ENCODE assay signal across 9 cellular contexts in genomic region chrX:106484233-106484632, GRCh38.
A peak's percentile ranks its signal among the peaks of the same experiment; 100 is the strongest.
DNase-seq lines count a peak whose midpoint lies in the region; ATAC-seq, FAIRE-seq and TF ChIP-seq lines count a peak whose summit lies in the region.
"Had no signal": no experiment of that assay in that cellular context is flagged by ENCODE, and none has a peak within 500 bp of the region (broad histone marks: within the 10 kb centered on the region; RNA-seq: fewer than 3 reads in every experiment).

No MANE protein-coding gene starts in this region.

- FAIRE-seq in A549 (lab: Jason Lieb, UNC) = peak; percentile 7

- no peak for TF ChIP-seq CTCF in A549 (IDR thresholded peaks at IDR 0.05)
- TF ChIP-seq CTCF in adrenal gland (IDR thresholded peaks at IDR 0.05) = no peak
- TF ChIP-seq CTCF in nephron progenitor cell (IDR thresholded peaks at IDR 0.05) = no peak

- WGBS in A549 (ENCODE audit: missing lambda C conversion rate) = 34% methylated on average over 5 of the region's 5 CpGs
- WGBS in adrenal gland, 4 donors = 38 to 50% (median 46%) methylated on average over 5 of the region's 5 CpGs

- POLR2A ChIA-PET in A549 (lab: Yijun Ruan, JAX) = no interaction called here
- POLR2A ChIA-PET in activated CD4-positive, alpha-beta memory T cell treated with anti-CD3 and anti-CD28 coated beads, Interleukin-2, amount 10 ng/mL, durations not matched to agents 7 days and 5 days (lab: Charles Lee) = interaction anchor here (1.7 kb wide), 1 partner anchor 128 kb away, joined by 9 read pairs; the partner anchor contains the start of gene RADX

- H3K9me3 ChIP-seq in A549 (no peaks in the 10 kb centered on the region), adrenal gland (replicated peaks in 1 of 3) (no peaks in the 10 kb centered on the region)

- H3K4me1 ChIP-seq in A549 (no peaks in the 10 kb centered on the region), adrenal gland (replicated peaks in 1 of 2) (no peaks in the 10 kb centered on the region)

- CTCF ChIA-PET in A549 (lab: Yijun Ruan, JAX) = interaction anchor here (0.6 kb wide), 1 partner anchor 12 kb away, joined by 3 read pairs; no protein-coding TSS in a partner anchor
- CTCF ChIA-PET in activated CD4-positive, alpha-beta memory T cell treated with anti-CD3 and anti-CD28 coated beads, Interleukin-2, amount 10 ng/mL, durations not matched to agents 7 days and 5 days (lab: Charles Lee) = no interaction called here

- 0 out of 3 replicates have a peak overlapping the region, but pooled peaks have one; percentile 7 for H3K4me2 ChIP-seq in A549

- H3K4me3 Mint-ChIP-seq in activated CD4-positive, alpha-beta memory T cell treated with anti-CD3 and anti-CD28 coated beads, Interleukin-2, amount 10 ng/mL, durations not matched to agents 7 days and 5 days = peak overlapping the region; percentile 57
- H3K4me3 Mint-ChIP-seq in nephron progenitor cell = no peak overlapping the region

- no peaks in the 10 kb centered on the region for H3K27me3 Mint-ChIP-seq in activated CD4-positive, alpha-beta memory T cell treated with anti-CD3 and anti-CD28 coated beads, Interleukin-2, amount 10 ng/mL, durations not matched to agents 7 days and 5 days
- H3K27me3 Mint-ChIP-seq in nephron progenitor cell (ENCODE audit: low read depth, poor library complexity) = no peaks in the 10 kb centered on the region

- H3K4me3 ChIP-seq in A549 (no peak overlapping the region), adrenal gland (peak overlapping the region in 1 of 4 donors; percentile 10)

- H3K36me3 ChIP-seq in adrenal gland (replicated peaks in 1 of 2) = no peaks in the 10 kb centered on the region

- ATAC-seq in A549 (no peak), GM18907 (IDR thresholded peaks at IDR 0.05; ENCODE audit: unreplicated experiment) (peak; percentile 99), HG02973 (IDR thresholded peaks at IDR 0.05; ENCODE audit: unreplicated experiment) (peak; percentile 98)

- TF ChIP-seq EP300 in A549 (IDR thresholded peaks at IDR 0.05) = no peak

- H3K27ac ChIP-seq in A549 (no peak overlapping the region), substantia nigra (ENCODE audit: low read depth, low read length, poor library complexity, severe bottlenecking) (no peak overlapping the region), adrenal gland (peak overlapping the region in 2 of 5 donors; percentile 22 to 31)

- DNase-seq in A549 (ENCODE audit: low read depth in 1 of 2, low spot score in 1 of 2) (no peak), substantia nigra (lab: John Stamatoyannopoulos, UW) (no peak), adrenal gland (no peak), nephron progenitor cell (no peak), AG20443 (ENCODE audit: low spot score) (no peak)
- DNase-seq in activated CD4-positive, alpha-beta memory T cell treated with anti-CD3 and anti-CD28 coated beads, Interleukin-2, amount 10 ng/mL, durations not matched to agents 7 days and 5 days = peak; percentile 20
- DNase-seq: NCI-H82 had no signal

- TF ChIP-seq POLR2A in A549 (IDR thresholded peaks at IDR 0.05; ENCODE audit: low read length) (no peak), adrenal gland (IDR thresholded peaks at IDR 0.05) (no peak)

- no peaks in the 10 kb centered on the region for H3K9me3 Mint-ChIP-seq in activated CD4-positive, alpha-beta memory T cell treated with anti-CD3 and anti-CD28 coated beads, Interleukin-2, amount 10 ng/mL, durations not matched to agents 7 days and 5 days
- peaks cover 13% of the 10 kb centered on the region for H3K9me3 Mint-ChIP-seq in nephron progenitor cell

- no peak for TF ChIP-seq RAD21 in A549 (conservative IDR thresholded peaks at IDR 0.05 in 1 of 2, IDR thresholded peaks at IDR 0.05 in 1 of 2)

- peak overlapping the region; percentile 88 for H3K27ac Mint-ChIP-seq in activated CD4-positive, alpha-beta memory T cell treated with anti-CD3 and anti-CD28 coated beads, Interleukin-2, amount 10 ng/mL, durations not matched to agents 7 days and 5 days
- no peak overlapping the region for H3K27ac Mint-ChIP-seq in nephron progenitor cell

- no peaks in the 10 kb centered on the region for H3K27me3 ChIP-seq in adrenal gland

- H3K4me1 Mint-ChIP-seq in activated CD4-positive, alpha-beta memory T cell treated with anti-CD3 and anti-CD28 coated beads, Interleukin-2, amount 10 ng/mL, durations not matched to agents 7 days and 5 days = peaks cover 23% of the 10 kb centered on the region
- H3K4me1 Mint-ChIP-seq in nephron progenitor cell = no peaks in the 10 kb centered on the region

- intact Hi-C loops in adrenal gland (cut with DNase I) = no loop called here

- no peaks in the 10 kb centered on the region for H3K36me3 Mint-ChIP-seq in activated CD4-positive, alpha-beta memory T cell treated with anti-CD3 and anti-CD28 coated beads, Interleukin-2, amount 10 ng/mL, durations not matched to agents 7 days and 5 days (ENCODE audit: low read depth)
- no peaks in the 10 kb centered on the region for H3K36me3 Mint-ChIP-seq in nephron progenitor cell (ENCODE audit: low read depth)

TF ChIP-seq in A549, 52 proteins besides CTCF, POLR2A, EP300 and RAD21:
- no peak for TF ChIP-seq MAZ (IDR thresholded peaks at IDR 0.05; ENCODE audit: borderline replicate concordance, low read depth, low read length)
- no peak for TF ChIP-seq FOXS1 (CRISPR knock-in tag; IDR thresholded peaks at IDR 0.05)
- TF ChIP-seq TP53 (CRISPR knock-in tag; IDR thresholded peaks at IDR 0.05) = no peak
- TF ChIP-seq, protein P1, sequence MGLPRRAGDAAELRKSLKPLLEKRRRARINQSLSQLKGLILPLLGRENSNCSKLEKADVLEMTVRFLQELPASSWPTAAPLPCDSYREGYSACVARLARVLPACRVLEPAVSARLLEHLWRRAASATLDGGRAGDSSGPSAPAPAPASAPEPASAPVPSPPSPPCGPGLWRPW (IDR thresholded peaks at IDR 0.05) = no peak
- TF ChIP-seq EHF (CRISPR knock-in tag; IDR thresholded peaks at IDR 0.05) = no peak
- TF ChIP-seq CEBPB (IDR thresholded peaks at IDR 0.05) = no peak
- no peak for TF ChIP-seq FOSL2 (IDR thresholded peaks at IDR 0.05)
- TF ChIP-seq FOSL2 (CRISPR knock-in tag; IDR thresholded peaks at IDR 0.05) = no peak
- TF ChIP-seq RARB (CRISPR knock-in tag; IDR thresholded peaks at IDR 0.05) = no peak
- TF ChIP-seq HOXB13 (CRISPR knock-in tag; IDR thresholded peaks at IDR 0.05; ENCODE audit: low read depth) = no peak
- no peak for TF ChIP-seq KDM5A (IDR thresholded peaks at IDR 0.05)

Comparison
In these comparisons a context has a peak if more than half of its experiments do, and no peak if none do; other contexts are left out.
1. ATAC-seq: peak in GM18907 (single experiment) and HG02973 (single experiment); none in A549 (0 of 2).